1 cellular context compared by ENCODE assay signal in genomic region chr6:137122612-137123011, GRCh38.
TF ChIP-seq lines count a peak whose summit lies in the region.

No MANE protein-coding gene starts in this region.

TF ChIP-seq in GM12878, 131 proteins besides CTCF, POLR2A, EP300 and RAD21 (continued from another document):
- TF ChIP-seq USF1 (IDR thresholded peaks at IDR 0.05; ENCODE audit: borderline replicate concordance, extremely low read length, insufficient read depth, low read depth, low read length) (no peak), TCF12 (IDR thresholded peaks at IDR 0.05; ENCODE audit: low read depth, low read length) (no peak), BCLAF1 (IDR thresholded peaks at IDR 0.05) (no peak), CHD2 (IDR thresholded peaks at IDR 0.05; ENCODE audit: borderline replicate concordance, low read depth, low read length) (no peak), FOXM1 (IDR thresholded peaks at IDR 0.05; ENCODE audit: low read depth, low read length) (peak; percentile 48; the same call in 1 of the 2 replicates), SREBF2 (IDR thresholded peaks at IDR 0.05; ENCODE audit: low read length) (no peak), MEF2B (IDR thresholded peaks at IDR 0.05; ENCODE audit: partially characterized antibody, poor library complexity, severe bottlenecking) (no peak), CBX5 (IDR thresholded peaks at IDR 0.05; ENCODE audit: low read depth) (peak; percentile 56; the same call in 1 of the 2 replicates), ZSCAN29 (IDR thresholded peaks at IDR 0.05) (no peak), YBX1 (IDR thresholded peaks at IDR 0.05) (no peak), TCF7 (IDR thresholded peaks at IDR 0.05; ENCODE audit: borderline replicate concordance) (no peak), ETV6 (conservative IDR thresholded peaks at IDR 0.05 in 1 of 2, IDR thresholded peaks at IDR 0.05 in 1 of 2; ENCODE audit: borderline replicate concordance in 1 of 2, low read depth in 1 of 2) (0 out of 4 replicates have a peak, but pooled peaks of 1 of the 2 experiments have one; percentile 16), BACH1 (IDR thresholded peaks at IDR 0.05; ENCODE audit: borderline replicate concordance) (no peak), SUPT20H (IDR thresholded peaks at IDR 0.05; ENCODE audit: borderline replicate concordance, control insufficient read depth, low read depth, low read length) (no peak), ZNF207 (IDR thresholded peaks at IDR 0.05; ENCODE audit: borderline replicate concordance) (no peak), PML (IDR thresholded peaks at IDR 0.05; ENCODE audit: low read length) (no peak), TAF1 (IDR thresholded peaks at IDR 0.05; ENCODE audit: borderline replicate concordance, low read depth, low read length) (no peak), STAT3 (IDR thresholded peaks at IDR 0.05; ENCODE audit: low read depth, low read length) (no peak), IRF4 (IDR thresholded peaks at IDR 0.05; ENCODE audit: low read depth, low read length) (no peak), LARP7 (IDR thresholded peaks at IDR 0.05) (no peak), NR2C1 (IDR thresholded peaks at IDR 0.05) (no peak), ATF7 (IDR thresholded peaks at IDR 0.05; ENCODE audit: low read depth) (no peak), SPI1 (IDR thresholded peaks at IDR 0.05; ENCODE audit: borderline replicate concordance, insufficient read depth, low read depth, low read length) (no peak), BCL11A (IDR thresholded peaks at IDR 0.05; ENCODE audit: low read depth, low read length) (no peak), ZNF687 (IDR thresholded peaks at IDR 0.05) (no peak), E4F1 (IDR thresholded peaks at IDR 0.05; ENCODE audit: borderline replicate concordance, partially characterized antibody) (no peak), RELB (IDR thresholded peaks at IDR 0.05; ENCODE audit: low read depth) (no peak), PAX5 (IDR thresholded peaks at IDR 0.05; ENCODE audit: borderline replicate concordance, low read depth, low read length) (no peak), ATF2 (IDR thresholded peaks at IDR 0.05; ENCODE audit: low read length) (peak; percentile 73; the same call in 1 of the 2 replicates), MLLT1 (IDR thresholded peaks at IDR 0.05) (no peak), BCL3 (IDR thresholded peaks at IDR 0.05; ENCODE audit: borderline replicate concordance, insufficient read depth, low read depth, low read length, poor library complexity, severe bottlenecking) (peak; percentile 28), DPF2 (IDR thresholded peaks at IDR 0.05) (no peak), SP1 (IDR thresholded peaks at IDR 0.05; ENCODE audit: low read depth, low read length) (no peak), JUNB (IDR thresholded peaks at IDR 0.05) (peak; percentile 68), STAT1 (conservative IDR thresholded peaks at IDR 0.05) (no peak), ZNF24 (IDR thresholded peaks at IDR 0.05) (no peak)
